1 cellular context compared by ENCODE assay signal in the genomic region with DNA sequence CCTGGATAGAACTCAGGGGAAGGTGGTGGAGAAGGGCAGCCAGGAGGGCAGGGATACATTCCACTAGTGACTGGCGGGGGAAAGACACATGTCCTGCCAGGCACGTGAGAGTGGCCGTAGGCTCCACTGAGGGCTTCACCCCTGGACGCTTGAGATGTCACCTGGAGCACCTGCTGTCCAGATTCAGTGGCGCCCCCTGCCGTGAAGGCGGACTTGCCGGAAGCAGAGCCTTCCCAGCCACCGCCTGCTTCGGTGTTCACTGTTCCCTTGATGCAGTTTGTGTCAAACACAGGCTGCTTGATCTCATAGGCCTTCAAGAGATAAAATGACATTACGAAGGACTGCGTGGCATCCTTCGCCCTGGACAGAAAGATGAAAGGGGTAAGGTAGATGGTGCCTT.
TF ChIP-seq lines count a peak whose summit lies in the region.

No MANE protein-coding gene starts in this region.

TF ChIP-seq in GM23338, 12 proteins besides CTCF, POLR2A, EP300 and RAD21 (continued from another document):
- TF ChIP-seq, protein P1, sequence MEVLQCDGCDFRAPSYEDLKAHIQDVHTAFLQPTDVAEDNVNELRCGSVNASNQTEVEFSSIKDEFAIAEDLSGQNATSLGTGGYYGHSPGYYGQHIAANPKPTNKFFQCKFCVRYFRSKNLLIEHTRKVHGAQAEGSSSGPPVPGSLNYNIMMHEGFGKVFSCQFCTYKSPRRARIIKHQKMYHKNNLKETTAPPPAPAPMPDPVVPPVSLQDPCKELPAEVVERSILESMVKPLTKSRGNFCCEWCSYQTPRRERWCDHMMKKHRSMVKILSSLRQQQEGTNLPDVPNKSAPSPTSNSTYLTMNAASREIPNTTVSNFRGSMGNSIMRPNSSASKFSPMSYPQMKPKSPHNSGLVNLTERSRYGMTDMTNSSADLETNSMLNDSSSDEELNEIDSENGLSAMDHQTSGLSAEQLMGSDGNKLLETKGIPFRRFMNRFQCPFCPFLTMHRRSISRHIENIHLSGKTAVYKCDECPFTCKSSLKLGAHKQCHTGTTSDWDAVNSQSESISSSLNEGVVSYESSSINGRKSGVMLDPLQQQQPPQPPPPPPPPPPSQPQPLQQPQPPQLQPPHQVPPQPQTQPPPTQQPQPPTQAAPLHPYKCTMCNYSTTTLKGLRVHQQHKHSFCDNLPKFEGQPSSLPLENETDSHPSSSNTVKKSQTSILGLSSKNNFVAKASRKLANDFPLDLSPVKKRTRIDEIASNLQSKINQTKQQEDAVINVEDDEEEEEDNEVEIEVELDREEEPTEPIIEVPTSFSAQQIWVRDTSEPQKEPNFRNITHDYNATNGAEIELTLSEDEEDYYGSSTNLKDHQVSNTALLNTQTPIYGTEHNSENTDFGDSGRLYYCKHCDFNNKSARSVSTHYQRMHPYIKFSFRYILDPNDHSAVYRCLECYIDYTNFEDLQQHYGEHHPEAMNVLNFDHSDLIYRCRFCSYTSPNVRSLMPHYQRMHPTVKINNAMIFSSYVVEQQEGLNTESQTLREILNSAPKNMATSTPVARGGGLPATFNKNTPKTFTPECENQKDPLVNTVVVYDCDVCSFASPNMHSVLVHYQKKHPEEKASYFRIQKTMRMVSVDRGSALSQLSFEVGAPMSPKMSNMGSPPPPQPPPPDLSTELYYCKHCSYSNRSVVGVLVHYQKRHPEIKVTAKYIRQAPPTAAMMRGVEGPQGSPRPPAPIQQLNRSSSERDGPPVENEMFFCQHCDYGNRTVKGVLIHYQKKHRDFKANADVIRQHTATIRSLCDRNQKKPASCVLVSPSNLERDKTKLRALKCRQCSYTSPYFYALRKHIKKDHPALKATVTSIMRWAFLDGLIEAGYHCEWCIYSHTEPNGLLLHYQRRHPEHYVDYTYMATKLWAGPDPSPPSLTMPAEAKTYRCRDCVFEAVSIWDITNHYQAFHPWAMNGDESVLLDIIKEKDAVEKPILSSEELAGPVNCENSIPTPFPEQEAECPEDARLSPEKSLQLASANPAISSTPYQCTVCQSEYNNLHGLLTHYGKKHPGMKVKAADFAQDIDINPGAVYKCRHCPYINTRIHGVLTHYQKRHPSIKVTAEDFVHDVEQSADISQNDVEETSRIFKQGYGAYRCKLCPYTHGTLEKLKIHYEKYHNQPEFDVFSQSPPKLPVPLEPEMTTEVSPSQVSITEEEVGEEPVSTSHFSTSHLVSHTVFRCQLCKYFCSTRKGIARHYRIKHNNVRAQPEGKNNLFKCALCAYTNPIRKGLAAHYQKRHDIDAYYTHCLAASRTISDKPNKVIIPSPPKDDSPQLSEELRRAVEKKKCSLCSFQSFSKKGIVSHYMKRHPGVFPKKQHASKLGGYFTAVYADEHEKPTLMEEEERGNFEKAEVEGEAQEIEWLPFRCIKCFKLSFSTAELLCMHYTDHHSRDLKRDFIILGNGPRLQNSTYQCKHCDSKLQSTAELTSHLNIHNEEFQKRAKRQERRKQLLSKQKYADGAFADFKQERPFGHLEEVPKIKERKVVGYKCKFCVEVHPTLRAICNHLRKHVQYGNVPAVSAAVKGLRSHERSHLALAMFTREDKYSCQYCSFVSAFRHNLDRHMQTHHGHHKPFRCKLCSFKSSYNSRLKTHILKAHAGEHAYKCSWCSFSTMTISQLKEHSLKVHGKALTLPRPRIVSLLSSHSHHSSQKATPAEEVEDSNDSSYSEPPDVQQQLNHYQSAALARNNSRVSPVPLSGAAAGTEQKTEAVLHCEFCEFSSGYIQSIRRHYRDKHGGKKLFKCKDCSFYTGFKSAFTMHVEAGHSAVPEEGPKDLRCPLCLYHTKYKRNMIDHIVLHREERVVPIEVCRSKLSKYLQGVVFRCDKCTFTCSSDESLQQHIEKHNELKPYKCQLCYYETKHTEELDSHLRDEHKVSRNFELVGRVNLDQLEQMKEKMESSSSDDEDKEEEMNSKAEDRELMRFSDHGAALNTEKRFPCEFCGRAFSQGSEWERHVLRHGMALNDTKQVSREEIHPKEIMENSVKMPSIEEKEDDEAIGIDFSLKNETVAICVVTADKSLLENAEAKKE (CRISPR knock-in tag; IDR thresholded peaks at IDR 0.05), result no peak
- TF ChIP-seq, protein P2, sequence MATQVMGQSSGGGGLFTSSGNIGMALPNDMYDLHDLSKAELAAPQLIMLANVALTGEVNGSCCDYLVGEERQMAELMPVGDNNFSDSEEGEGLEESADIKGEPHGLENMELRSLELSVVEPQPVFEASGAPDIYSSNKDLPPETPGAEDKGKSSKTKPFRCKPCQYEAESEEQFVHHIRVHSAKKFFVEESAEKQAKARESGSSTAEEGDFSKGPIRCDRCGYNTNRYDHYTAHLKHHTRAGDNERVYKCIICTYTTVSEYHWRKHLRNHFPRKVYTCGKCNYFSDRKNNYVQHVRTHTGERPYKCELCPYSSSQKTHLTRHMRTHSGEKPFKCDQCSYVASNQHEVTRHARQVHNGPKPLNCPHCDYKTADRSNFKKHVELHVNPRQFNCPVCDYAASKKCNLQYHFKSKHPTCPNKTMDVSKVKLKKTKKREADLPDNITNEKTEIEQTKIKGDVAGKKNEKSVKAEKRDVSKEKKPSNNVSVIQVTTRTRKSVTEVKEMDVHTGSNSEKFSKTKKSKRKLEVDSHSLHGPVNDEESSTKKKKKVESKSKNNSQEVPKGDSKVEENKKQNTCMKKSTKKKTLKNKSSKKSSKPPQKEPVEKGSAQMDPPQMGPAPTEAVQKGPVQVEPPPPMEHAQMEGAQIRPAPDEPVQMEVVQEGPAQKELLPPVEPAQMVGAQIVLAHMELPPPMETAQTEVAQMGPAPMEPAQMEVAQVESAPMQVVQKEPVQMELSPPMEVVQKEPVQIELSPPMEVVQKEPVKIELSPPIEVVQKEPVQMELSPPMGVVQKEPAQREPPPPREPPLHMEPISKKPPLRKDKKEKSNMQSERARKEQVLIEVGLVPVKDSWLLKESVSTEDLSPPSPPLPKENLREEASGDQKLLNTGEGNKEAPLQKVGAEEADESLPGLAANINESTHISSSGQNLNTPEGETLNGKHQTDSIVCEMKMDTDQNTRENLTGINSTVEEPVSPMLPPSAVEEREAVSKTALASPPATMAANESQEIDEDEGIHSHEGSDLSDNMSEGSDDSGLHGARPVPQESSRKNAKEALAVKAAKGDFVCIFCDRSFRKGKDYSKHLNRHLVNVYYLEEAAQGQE (IDR thresholded peaks at IDR 0.05; ENCODE audit: unreplicated experiment), result no peak
